ENCODE assay signal across 2 cellular contexts in the genomic region with DNA sequence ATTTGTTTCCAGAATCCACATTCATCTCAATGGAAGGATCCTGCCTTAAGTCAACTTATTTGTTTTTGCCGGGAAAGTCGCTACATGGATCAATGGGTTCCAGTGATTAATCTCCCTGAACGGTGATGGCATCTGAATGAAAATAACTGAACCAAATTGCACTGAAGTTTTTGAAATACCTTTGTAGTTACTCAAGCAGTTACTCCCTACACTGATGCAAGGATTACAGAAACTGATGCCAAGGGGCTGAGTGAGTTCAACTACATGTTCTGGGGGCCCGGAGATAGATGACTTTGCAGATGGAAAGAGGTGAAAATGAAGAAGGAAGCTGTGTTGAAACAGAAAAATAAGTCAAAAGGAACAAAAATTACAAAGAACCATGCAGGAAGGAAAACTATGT.
TF ChIP-seq lines count a peak whose summit lies in the region.

No MANE protein-coding gene starts in this region.

TF ChIP-seq in A549, 52 proteins besides CTCF, POLR2A, EP300 and RAD21 (continued from another document):
- TF ChIP-seq FOSL2 (IDR thresholded peaks at IDR 0.05) (no peak), FOSL2 (CRISPR knock-in tag; IDR thresholded peaks at IDR 0.05) (no peak)

TF ChIP-seq in GM23338, 12 proteins besides CTCF, POLR2A, EP300 and RAD21 (continued from another document):
- TF ChIP-seq ZNF462 (CRISPR knock-in tag; IDR thresholded peaks at IDR 0.05), result no peak
- no peak for TF ChIP-seq STAT1 (IDR thresholded peaks at IDR 0.05; ENCODE audit: unreplicated experiment)
